Comparison of ENCODE assay signal across 11 cellular contexts in genomic region chr9:70120834-70121510, GRCh38.
A peak's percentile ranks its signal among the peaks of the same experiment; 100 is the strongest.
DNase-seq lines count a peak whose midpoint lies in the region; ATAC-seq and TF ChIP-seq lines count a peak whose summit lies in the region.
"Had no signal": no experiment of that assay in that cellular context is flagged by ENCODE, and none has a peak within 500 bp of the region (broad histone marks: within the 10 kb centered on the region; RNA-seq: fewer than 3 reads in every experiment).

No MANE protein-coding gene starts in this region.

- peaks cover 0 to 14% of the 10 kb centered on the region in 2 donors for H3K4me1 ChIP-seq in muscle layer of duodenum (ENCODE audit: control insufficient read depth in 1 of 2, insufficient read depth in 2 of 2, low read length in 2 of 2)

- H3K27me3 ChIP-seq in muscle layer of duodenum (ENCODE audit: low read depth, low read length): no peaks in the 10 kb centered on the region
- H3K27me3 ChIP-seq: neutrophil had no signal

- no peak for ATAC-seq in HG03039 (IDR thresholded peaks at IDR 0.05; ENCODE audit: unreplicated experiment)
- ATAC-seq: GM12878 had no signal

- H3K27ac ChIP-seq in muscle layer of duodenum (ENCODE audit: low read length): peak overlapping the region; percentile 35
- H3K27ac ChIP-seq: neutrophil had no signal

- DNase-seq in AG20443 (ENCODE audit: low spot score): peak; percentile 93
- no peak for DNase-seq in LNCaP clone FGC (ENCODE audit: low read depth)
- peak; percentile 39 for DNase-seq in epidermal melanocyte (ENCODE audit: insufficient read length, low spot score)
- no peak for DNase-seq in 8988T
- no peak for DNase-seq in NCI-H1436 treated with DMSO at 0.1 percent for 48 hours (lab: John Stamatoyannopoulos, UW)
- DNase-seq in NCI-H510A treated with DMSO at 0.1 percent for 48 hours (lab: John Stamatoyannopoulos, UW): no peak
- DNase-seq: NCI-H1048 had no signal

- peaks cover 22 to 60% of the 10 kb centered on the region in 2 donors for H3K36me3 ChIP-seq in muscle layer of duodenum (ENCODE audit: control insufficient read depth in 1 of 2, insufficient read depth in 2 of 2, low read length in 2 of 2)
- H3K36me3 ChIP-seq: neutrophil had no signal

- no peaks in the 10 kb centered on the region for H3K9me3 ChIP-seq in muscle layer of duodenum (ENCODE audit: control insufficient read depth in 1 of 2, low read length in 2 of 2)
- H3K9me3 ChIP-seq: neutrophil had no signal

- peak; percentile 37 for TF ChIP-seq CTCF in LNCaP clone FGC (IDR thresholded peaks at IDR 0.05; ENCODE audit: control insufficient read depth, extremely low read depth, insufficient read depth)

- no peak overlapping the region for H3K4me3 ChIP-seq in LNCaP clone FGC (ENCODE audit: low read depth, low read length)
- H3K4me3 ChIP-seq in muscle layer of duodenum (ENCODE audit: low read depth in 1 of 2, low read length in 2 of 2): no peak overlapping the region
- H3K4me3 ChIP-seq: GM12878 had no signal

Comparison
In these comparisons a context has a peak if more than half of its experiments do, and no peak if none do; other contexts are left out.
1. DNase-seq: peak in AG20443 (single experiment) and epidermal melanocyte (single experiment); none in LNCaP clone FGC (single experiment), 8988T (single experiment), NCI-H1436 treated with DMSO at 0.1 percent for 48 hours (single experiment) and NCI-H510A treated with DMSO at 0.1 percent for 48 hours (single experiment).